Comparison of ENCODE assay signal across 32 cellular contexts in the genomic region with DNA sequence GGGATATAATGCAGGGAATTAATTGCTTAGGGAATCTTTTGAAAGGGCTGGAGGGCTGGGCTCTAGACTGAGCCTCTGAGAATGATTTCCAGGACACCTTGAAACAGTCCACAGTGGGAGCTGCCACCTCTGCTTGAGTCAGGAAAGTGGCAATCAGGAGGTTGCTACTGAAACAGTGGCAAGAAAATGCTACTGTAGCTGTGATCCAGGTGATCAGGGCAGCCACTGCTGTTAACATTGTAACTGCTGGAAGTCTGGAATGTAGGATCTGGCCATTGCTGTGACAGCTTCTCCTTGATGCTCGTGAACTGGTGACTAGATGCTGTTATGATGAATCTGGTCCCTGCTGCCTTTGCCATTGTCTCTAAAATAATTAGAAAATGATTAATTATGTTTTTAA.
"Had no signal": no experiment of that assay in that cellular context is flagged by ENCODE, and none has a peak within 500 bp of the region (broad histone marks: within the 10 kb centered on the region; RNA-seq: fewer than 3 reads in every experiment).

No MANE protein-coding gene starts in this region.

- H3K4me1 ChIP-seq: foreskin keratinocyte had no signal

- H3K36me3 Mint-ChIP-seq: memory B cell; naive B cell; natural killer cell treated with Interleukin-12 subunit alpha and Interleukin-12 subunit beta and Interleukin-15 and Interleukin-18, amount 100 ng/mL, for 72 hours; stimulated activated effector memory CD8-positive, alpha-beta T cell treated with anti-CD3 and anti-CD28 coated beads, Interleukin-12 subunit alpha, Interleukin-12 subunit beta, amount 100 ng/mL, for 72 hours had no signal

- H3K4me3 ChIP-seq: colonic mucosa, gastroesophageal sphincter, heart right ventricle, lung, mucosa of descending colon, prostate gland, right atrium auricular region, smooth muscle cell, stomach, tibial artery, upper lobe of right lung, uterus had no signal

- H3K36me3 ChIP-seq: colonic mucosa, gastroesophageal sphincter, heart right ventricle, prostate gland, right atrium auricular region, stomach, tibial artery, upper lobe of right lung, uterus had no signal

- H3K9me3 Mint-ChIP-seq: dendritic cell treated with granulocyte-macrophage colony-stimulating factor and Interleukin-4, amounts not matched to agents 40 ng/mL and 50 ng/mL, for 4 days; endodermal cell; memory B cell; mesothelial cell of epicardium; naive B cell; natural killer cell treated with Interleukin-12 subunit alpha and Interleukin-12 subunit beta and Interleukin-15 and Interleukin-18, amount 100 ng/mL, for 72 hours; stimulated activated effector memory CD8-positive, alpha-beta T cell treated with anti-CD3 and anti-CD28 coated beads, Interleukin-12 subunit alpha, Interleukin-12 subunit beta, amount 100 ng/mL, for 72 hours had no signal

- H3K27me3 ChIP-seq: colonic mucosa, foreskin keratinocyte, gastroesophageal sphincter, right atrium auricular region, stomach, tibial artery, upper lobe of right lung, uterus had no signal

- H3K4me1 Mint-ChIP-seq: memory B cell; naive B cell; stimulated activated effector memory CD8-positive, alpha-beta T cell treated with anti-CD3 and anti-CD28 coated beads, Interleukin-12 subunit alpha, Interleukin-12 subunit beta, amount 100 ng/mL, for 72 hours had no signal

- H3K9me3 ChIP-seq: colonic mucosa, gastroesophageal sphincter, heart right ventricle, mucosa of descending colon, prostate gland, right atrium auricular region, stomach, tibial artery, upper lobe of right lung, uterus had no signal

- H3K27ac Mint-ChIP-seq: dendritic cell treated with granulocyte-macrophage colony-stimulating factor and Interleukin-4, amounts not matched to agents 40 ng/mL and 50 ng/mL, for 4 days; endodermal cell; memory B cell; mesothelial cell of epicardium; naive B cell; natural killer cell treated with Interleukin-12 subunit alpha and Interleukin-12 subunit beta and Interleukin-15 and Interleukin-18, amount 100 ng/mL, for 72 hours; stimulated activated effector memory CD8-positive, alpha-beta T cell treated with anti-CD3 and anti-CD28 coated beads, Interleukin-12 subunit alpha, Interleukin-12 subunit beta, amount 100 ng/mL, for 72 hours had no signal

- H3K4me3 Mint-ChIP-seq: dendritic cell treated with granulocyte-macrophage colony-stimulating factor and Interleukin-4, amounts not matched to agents 40 ng/mL and 50 ng/mL, for 4 days; endodermal cell; memory B cell; mesothelial cell of epicardium; naive B cell; natural killer cell treated with Interleukin-12 subunit alpha and Interleukin-12 subunit beta and Interleukin-15 and Interleukin-18, amount 100 ng/mL, for 72 hours; stimulated activated effector memory CD8-positive, alpha-beta T cell treated with anti-CD3 and anti-CD28 coated beads, Interleukin-12 subunit alpha, Interleukin-12 subunit beta, amount 100 ng/mL, for 72 hours had no signal

- ATAC-seq: esophagus mucosa; foreskin keratinocyte; gastroesophageal sphincter; heart right ventricle; left lobe of liver; mucosa of descending colon; natural killer cell treated with Interleukin-12 subunit alpha and Interleukin-12 subunit beta and Interleukin-15 and Interleukin-18, amount 100 ng/mL, for 72 hours; sciatic nerve; stimulated activated effector memory CD8-positive, alpha-beta T cell treated with anti-CD3 and anti-CD28 coated beads, Interleukin-12 subunit alpha, Interleukin-12 subunit beta, amount 100 ng/mL, for 72 hours; upper lobe of right lung had no signal

- DNase-seq: colonic mucosa; effector CD8-positive, alpha-beta T cell; endodermal cell; foreskin keratinocyte; glutamatergic neuron; heart right ventricle; hippocampal formation; mucosa of descending colon; naive B cell; nucleus accumbens; stimulated activated CD4-positive, alpha-beta T cell treated with anti-CD3 and anti-CD28 coated beads, Interleukin-12 subunit alpha, Interleukin-12 subunit beta, amount 100 ng/mL, for 4 hours; stimulated activated CD4-positive, alpha-beta T cell treated with anti-CD3 and anti-CD28 coated beads, Interleukin-1b, Interleukin-23, amount 100 ng/mL, for 48 hours; stimulated activated CD4-positive, alpha-beta T cell treated with anti-CD3 and anti-CD28 coated beads, Interleukin-4, amount 100 ng/mL, for 24 hours; stimulated activated naive CD4-positive, alpha-beta T cell treated with Interleukin-2 at 50 U/mL for 16 hours; stomach; tibial artery; upper lobe of right lung; uterus had no signal

- H3K27ac ChIP-seq: colonic mucosa, epithelial cell of prostate, foreskin keratinocyte, gastroesophageal sphincter, heart right ventricle, prostate gland, right atrium auricular region, stomach, tibial artery, upper lobe of right lung, uterus had no signal

- H3K4me2 ChIP-seq: smooth muscle cell had no signal
